In genomic region chr4:6492861-6493667, GRCh38 we compare ENCODE assay signal across 21 cellular contexts. TPM values are rescaled to one million over a fixed set of nuclear protein-coding genes. Genes with fewer than 3 reads are reported as not detected.
DNase-seq lines count a peak whose midpoint lies in the region; ATAC-seq and TF ChIP-seq lines count a peak whose summit lies in the region.
"Had no signal": no experiment of that assay in that cellular context is flagged by ENCODE, and none has a peak within 500 bp of the region (broad histone marks: within the 10 kb centered on the region; RNA-seq: fewer than 3 reads in every experiment).

No MANE protein-coding gene starts in this region.

- BruUV-seq in Caco-2 (replicated peaks; lab: Mats Ljungman, UMichigan): no TSS peak

- H3K4me1 Mint-ChIP-seq in Caco-2 (ENCODE audit: low read depth, unreplicated experiment): no peaks in the 10 kb centered on the region
- H3K4me1 Mint-ChIP-seq: B cell, natural killer cell had no signal

- peaks cover 12% of the 10 kb centered on the region for H3K27me3 Mint-ChIP-seq in Caco-2 (ENCODE audit: insufficient read depth, unreplicated experiment)

- intact Hi-C loops in Caco-2 (cut with micrococcal nuclease; ENCODE audit: unreplicated experiment): no loop called here

- no peak overlapping the region for H3K4me3 Mint-ChIP-seq in Caco-2 (ENCODE audit: unreplicated experiment)
- H3K4me3 Mint-ChIP-seq: B cell, natural killer cell had no signal

- H3K4me3 ChIP-seq in Caco-2 (ENCODE audit: low read depth, low read length): no peak overlapping the region
- H3K4me3 ChIP-seq: coronary artery, SK-N-MC, skin epidermis, tibial nerve had no signal

- no peaks in the 10 kb centered on the region for H3K36me3 ChIP-seq in Caco-2 (ENCODE audit: control insufficient read depth, insufficient read depth, low read length)
- H3K36me3 ChIP-seq: prostate gland, tibial nerve had no signal

- DNase-seq in RWPE1 (ENCODE audit: low spot score) (no peak), caudate nucleus (lab: John Stamatoyannopoulos, UW) (no peak), left kidney (ENCODE audit: low read depth, low spot score) (peak; percentile 10), Caco-2 (no peak)
- no peak for DNase-seq in activated naive CD4-positive, alpha-beta T cell treated with Interleukin-2 at 50 U/mL for 16 hours
- DNase-seq: activated CD4-positive, alpha-beta T cell treated with anti-CD3 and anti-CD28 coated beads, Interleukin-2, amount 50 U/mL, for 48 hours; natural killer cell; stimulated activated naive CD4-positive, alpha-beta T cell; T-helper 2 cell had no signal

- H3K4me1 ChIP-seq in Caco-2: no peaks in the 10 kb centered on the region

- no peaks in the 10 kb centered on the region; the same call in 1 of the 2 replicates for H3K27me3 ChIP-seq in Caco-2 (replicated peaks; ENCODE audit: control insufficient read depth, insufficient read depth, low read length)
- H3K27me3 ChIP-seq: tibial nerve had no signal

- H3K27ac ChIP-seq in RWPE1 (peak overlapping the region; percentile 86), caudate nucleus (ENCODE audit: low read depth, low read length) (peak overlapping the region; percentile 89), temporal lobe (ENCODE audit: low read depth, low read length) (peak overlapping the region; percentile 47)
- H3K27ac ChIP-seq: coronary artery, SK-N-MC, tibial nerve had no signal

- CTCF ChIA-PET in RWPE1 (lab: Yijun Ruan, JAX): interaction anchor here (1.0 kb wide), 1 partner anchor 14 kb away, joined by 4 read pairs; no protein-coding TSS in a partner anchor
- CTCF ChIA-PET in Caco-2 (lab: Charles Lee): no interaction called here

- no peak for ATAC-seq in GM21576 (IDR thresholded peaks at IDR 0.05; ENCODE audit: unreplicated experiment)
- ATAC-seq: activated naive CD4-positive, alpha-beta T cell treated with anti-CD3 and anti-CD28 coated beads, Interleukin-2, amount 50 U/mL, for 72 hours; HepG2; natural killer cell had no signal

- H3K9me3 Mint-ChIP-seq in Caco-2 (ENCODE audit: unreplicated experiment): peaks cover 2% of the 10 kb centered on the region
- H3K9me3 Mint-ChIP-seq: natural killer cell had no signal

- no peaks in the 10 kb centered on the region; the same call in 1 of the 2 replicates for H3K9me3 ChIP-seq in Caco-2
- H3K9me3 ChIP-seq: prostate gland had no signal

- POLR2A ChIA-PET in RWPE1 (lab: Yijun Ruan, JAX; ENCODE audit: low non-redundant PET) (no interaction called here), Caco-2 (lab: Charles Lee) (no interaction called here)

- no peak overlapping the region for H3K27ac Mint-ChIP-seq in Caco-2 (ENCODE audit: unreplicated experiment)
- H3K27ac Mint-ChIP-seq: activated naive CD4-positive, alpha-beta T cell treated with anti-CD3 and anti-CD28 coated beads, Interleukin-2, amount 50 U/mL, for 72 hours; B cell; natural killer cell had no signal

- H3K36me3 Mint-ChIP-seq in Caco-2 (ENCODE audit: insufficient read depth, unreplicated experiment): no peaks in the 10 kb centered on the region
- H3K36me3 Mint-ChIP-seq: natural killer cell had no signal

- TF ChIP-seq CTCF in RWPE1 (conservative IDR thresholded peaks at IDR 0.05; ENCODE audit: low read depth) (no peak), Caco-2 (IDR thresholded peaks at IDR 0.05; ENCODE audit: insufficient read depth in 1 of 2, low read depth in 1 of 2, low read length in 1 of 2, severe bottlenecking in 1 of 2, unreplicated experiment in 1 of 2) (no peak)

RNA-seq across cellular contexts. Expression of gene PPP2R2C, which starts 20.6 kb away (rescaled TPM):
- total RNA-seq in temporal lobe: 59.5 TPM
- not detected in 2 replicates for total RNA-seq in Caco-2 (2022)
- total RNA-seq: activated naive CD4-positive, alpha-beta T cell treated with anti-CD3 and anti-CD28 coated beads, Interleukin-2, amount 50 U/mL, for 72 hours; B cell; fibroblast of villous mesenchyme; kidney epithelial cell; natural killer cell had no signal

Comparison
In these comparisons a context has a peak if more than half of its experiments do, and no peak if none do; other contexts are left out.
1. RNA of gene PPP2R2C, which starts 20.6 kb away (total RNA-seq): 59.5 TPM in temporal lobe (single experiment); not detected in Caco-2; every median in the first group is over 10 times any median in the second.
2. Peak in every context shown above with its lines, with median percentiles within 50 percentile points of each other: H3K27ac ChIP-seq.